1 cellular context compared by ENCODE assay signal in the genomic region with DNA sequence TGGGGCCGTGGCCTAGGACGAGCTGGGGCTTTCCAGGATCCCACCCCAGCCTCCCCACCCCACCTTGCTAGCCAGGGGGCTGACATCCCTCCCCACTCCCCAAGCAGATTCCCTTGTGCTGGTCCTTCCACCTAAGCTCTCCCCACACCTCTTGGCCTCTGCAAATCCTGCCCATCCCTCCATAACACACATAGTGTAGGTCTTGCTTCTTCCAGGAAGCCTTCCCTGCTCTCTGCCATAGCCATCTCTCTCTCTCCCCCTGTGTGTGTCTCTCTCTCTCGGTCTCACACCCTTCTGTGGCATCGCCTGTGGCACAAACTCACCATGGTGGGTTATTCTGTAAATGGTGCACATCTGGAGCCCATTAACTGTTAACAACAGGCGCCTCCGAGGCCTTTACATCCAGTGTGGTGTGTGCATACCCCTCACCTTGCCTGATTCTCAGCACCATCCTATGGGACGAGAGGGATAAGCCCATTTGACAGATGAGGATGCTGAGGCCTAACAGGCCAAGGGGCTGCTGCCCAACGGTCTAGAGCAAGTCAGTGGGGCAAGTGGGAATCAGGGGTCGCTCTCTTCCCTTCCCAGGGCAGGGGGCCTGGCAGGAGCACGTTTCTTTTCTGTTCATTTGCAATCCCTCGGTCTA.
TF ChIP-seq lines count a peak whose summit lies in the region.

No MANE protein-coding gene starts in this region.

TF ChIP-seq in H1, 55 proteins besides CTCF, POLR2A, EP300 and RAD21:
- no peak for TF ChIP-seq CHD2 (IDR thresholded peaks at IDR 0.05; ENCODE audit: low read length)
- no peak for TF ChIP-seq SIN3A (conservative IDR thresholded peaks at IDR 0.05 in 1 of 2, IDR thresholded peaks at IDR 0.05 in 1 of 2; ENCODE audit: low read depth in 1 of 2, low read length in 2 of 2)
- TF ChIP-seq KDM1A (IDR thresholded peaks at IDR 0.05; ENCODE audit: borderline replicate concordance, low read length) = peak; percentile 87; the same call in 1 of the 2 replicates
- TF ChIP-seq KDM4A (IDR thresholded peaks at IDR 0.05; ENCODE audit: low read depth, low read length, severe bottlenecking) = no peak
- TF ChIP-seq ZNF274 (IDR thresholded peaks at IDR 0.05; ENCODE audit: borderline replicate concordance, extremely low read depth, low read length) = no peak
